In genomic region chr12:115353467-115353866, GRCh38 we compare ENCODE assay signal across 23 cellular contexts.
DNase-seq lines count a peak whose midpoint lies in the region; ATAC-seq, FAIRE-seq and TF ChIP-seq lines count a peak whose summit lies in the region.
"Had no signal": no experiment of that assay in that cellular context is flagged by ENCODE, and none has a peak within 500 bp of the region (broad histone marks: within the 10 kb centered on the region; RNA-seq: fewer than 3 reads in every experiment).

No MANE protein-coding gene starts in this region.

- no peak for ATAC-seq in IMR-90 (ENCODE audit: low read depth)
- no peak for ATAC-seq in GM12878
- no peak for ATAC-seq in GM19328 (IDR thresholded peaks at IDR 0.05; ENCODE audit: unreplicated experiment)

- H3K4me3 ChIP-seq in IMR-90 (ENCODE audit: insufficient read depth, low read depth, low read length) = no peak overlapping the region
- H3K4me3 ChIP-seq in GM12878 = no peak overlapping the region
- no peak overlapping the region for H3K4me3 ChIP-seq in hepatocyte
- no peak overlapping the region for H3K4me3 ChIP-seq in tibial artery
- H3K4me3 ChIP-seq: body of pancreas had no signal

- H3K36me3 ChIP-seq in IMR-90 (ENCODE audit: control insufficient read depth, insufficient read depth, low read length) (no peaks in the 10 kb centered on the region), GM12878 (ENCODE audit: control insufficient read depth in 2 of 2, insufficient read depth in 2 of 2, low read length in 1 of 2) (no peaks in the 10 kb centered on the region), hepatocyte (replicated peaks; ENCODE audit: insufficient read depth, low read depth) (no peaks in the 10 kb centered on the region), tibial artery (no peaks in the 10 kb centered on the region)
- H3K36me3 ChIP-seq: adrenal gland, right atrium auricular region, transverse colon had no signal

- H2BK15ac ChIP-seq in IMR-90 (ENCODE audit: low read depth, low read length) = no peak overlapping the region

- peak overlapping the region; percentile 94 for H2BK5ac ChIP-seq in IMR-90 (ENCODE audit: low read depth, low read length, poor library complexity, severe bottlenecking)

- no peak overlapping the region for H2AK9ac ChIP-seq in IMR-90 (replicated peaks; ENCODE audit: low read depth, low read length, poor library complexity)

- no peaks in the 10 kb centered on the region for H3K9me3 ChIP-seq in IMR-90 (ENCODE audit: control insufficient read depth, insufficient read depth, low read length)
- H3K9me3 ChIP-seq in GM12878 (replicated peaks; ENCODE audit: control insufficient read depth, insufficient read depth, low read length) = no peaks in the 10 kb centered on the region; the same call in 2 of the 3 replicates
- no peaks in the 10 kb centered on the region for H3K9me3 ChIP-seq in hepatocyte (ENCODE audit: low read depth)
- H3K9me3 ChIP-seq in tibial artery = no peaks in the 10 kb centered on the region
- H3K9me3 ChIP-seq: adrenal gland, body of pancreas, Caco-2, right atrium auricular region, transverse colon had no signal

- H4K20me1 ChIP-seq in IMR-90 (ENCODE audit: insufficient read depth, low read length) = no peaks in the 10 kb centered on the region
- no peaks in the 10 kb centered on the region for H4K20me1 ChIP-seq in GM12878 (ENCODE audit: control insufficient read depth, insufficient read depth)
- H4K20me1 ChIP-seq in hepatocyte (ENCODE audit: insufficient read depth, poor library complexity, severe bottlenecking) = no peaks in the 10 kb centered on the region

- POLR2A ChIA-PET in IMR-90 (lab: Charles Lee; ENCODE audit: unreplicated experiment) (interaction anchor here (0.8 kb wide), 1 partner anchor 9 kb away, joined by 3 read pairs; no protein-coding TSS in a partner anchor), GM12878 (lab: Charles Lee) (interaction anchor here (1.7 kb wide), 1 partner anchor 10 kb away, joined by 4 read pairs; no protein-coding TSS in a partner anchor)

- H4K5ac ChIP-seq in IMR-90 (ENCODE audit: low read depth, low read length) = no peak overlapping the region

- CTCF ChIA-PET in IMR-90 (lab: Yijun Ruan, JAX) (no interaction called here), GM12878 (lab: Yijun Ruan, JAX) (interaction anchor here (1.5 kb wide), 1 partner anchor 47 kb away, joined by 3 read pairs; no protein-coding TSS in a partner anchor)

- RAD21 ChIA-PET in GM12878 (lab: Charles Lee; ENCODE audit: unreplicated experiment) = interaction anchor here (1.4 kb wide), 1 partner anchor 13 kb away, joined by 5 read pairs; no protein-coding TSS in a partner anchor

- peaks cover 3% of the 10 kb centered on the region for H3K9me1 ChIP-seq in IMR-90 (ENCODE audit: insufficient read depth, low read length)

- H2AK5ac ChIP-seq in IMR-90 (ENCODE audit: low read depth, low read length) = no peak overlapping the region

- no peaks in the 10 kb centered on the region for H3K9me2 ChIP-seq in hepatocyte (replicated peaks; ENCODE audit: insufficient read depth)

- no peaks in the 10 kb centered on the region for H3K79me1 ChIP-seq in IMR-90 (ENCODE audit: low read depth in 1 of 2, low read length in 2 of 2)

- H3K27me3 ChIP-seq in IMR-90 (ENCODE audit: control insufficient read depth, insufficient read depth, low read length) (no peaks in the 10 kb centered on the region), GM12878 (replicated peaks in 1 of 2; ENCODE audit: control insufficient read depth in 2 of 2, insufficient read depth in 2 of 2, low read length in 1 of 2) (no peaks in the 10 kb centered on the region), hepatocyte (no peaks in the 10 kb centered on the region), tibial artery (no peaks in the 10 kb centered on the region)
- H3K27me3 ChIP-seq: adrenal gland, body of pancreas, right atrium auricular region, transverse colon had no signal

- WGBS in IMR-90 (ENCODE audit: extremely low coverage in 2 of 2, insufficient read length in 1 of 2), 2 experiments = 100% methylated on average over 1 of the region's 1 CpG; no CpG with 5 or more reads in 1 of the 2 experiments
- WGBS in GM12878 (ENCODE audit: insufficient coverage, insufficient replicate concordance, low lambda C conversion rate, missing lambda C conversion rate) = 100% methylated on average over 1 of the region's 1 CpG
- 97% methylated on average over 1 of the region's 1 CpG for WGBS in hepatocyte (ENCODE audit: low lambda C conversion rate, missing lambda C conversion rate)

- no peak for TF ChIP-seq RAD21 in IMR-90 (IDR thresholded peaks at IDR 0.05; ENCODE audit: low read length)
- TF ChIP-seq RAD21 in GM12878 (IDR thresholded peaks at IDR 0.05; ENCODE audit: insufficient read depth, low read depth, low read length) = no peak

- no peak overlapping the region for H3K56ac ChIP-seq in IMR-90 (ENCODE audit: extremely low read depth, insufficient read depth, low read length)

- in situ Hi-C loops in IMR-90 (cut with MboI; ENCODE audit: low sequenced_read_pairs) (no loop called here), GM12878 (cut with MboI) (no loop called here)

- H3K79me2 ChIP-seq in GM12878 (ENCODE audit: control insufficient read depth, insufficient read depth, low read length) (no peaks in the 10 kb centered on the region), hepatocyte (no peaks in the 10 kb centered on the region)

- TF ChIP-seq EP300 in GM12878 (IDR thresholded peaks at IDR 0.05; ENCODE audit: borderline replicate concordance in 1 of 2, control insufficient read depth in 1 of 2, low read depth in 2 of 2, low read length in 2 of 2) = no peak

- SMC1A ChIA-PET in GM12878 (lab: Charles Lee; ENCODE audit: uncharacterized antibody, unreplicated experiment) = interaction anchor here (1.0 to 1.9 kb wide), 7 partner anchors 10 to 104 kb away, joined by 3 to 5 read pairs (median 4); no protein-coding TSS in a partner anchor

- no peak overlapping the region for H2BK20ac ChIP-seq in IMR-90 (ENCODE audit: low read depth, low read length)

- H2AFZ ChIP-seq in IMR-90 (replicated peaks; ENCODE audit: low read length, poor library complexity) = no peak overlapping the region
- H2AFZ ChIP-seq in GM12878 (ENCODE audit: control insufficient read depth, low read depth, low read length) = no peak overlapping the region
- no peak overlapping the region for H2AFZ ChIP-seq in hepatocyte

- TF ChIP-seq CTCF in IMR-90 (conservative IDR thresholded peaks at IDR 0.05; ENCODE audit: low read depth, low read length) (no peak), GM12878 (IDR thresholded peaks at IDR 0.05 in 2 of 3, conservative IDR thresholded peaks at IDR 0.05 in 1 of 3; ENCODE audit: control insufficient read depth in 2 of 3, extremely low read depth in 1 of 3, insufficient read depth in 1 of 3, low read depth in 3 of 3, low read length in 3 of 3) (no peak), hepatocyte (IDR thresholded peaks at IDR 0.05; ENCODE audit: poor library complexity) (no peak), tibial artery (IDR thresholded peaks at IDR 0.05) (no peak)

- no peak overlapping the region for H3K18ac ChIP-seq in IMR-90 (ENCODE audit: low read depth, low read length)

- DNase-seq in IMR-90 (no peak), GM12878 (ENCODE audit: low read depth, low spot score) (no peak), hepatocyte (ENCODE audit: low spot score) (no peak), tibial artery (no peak), NCI-H446 (lab: John Stamatoyannopoulos, UW) (no peak), SK-N-DZ (ENCODE audit: low spot score) (no peak)
- DNase-seq: activated CD4-positive, alpha-beta memory T cell treated with anti-CD3 and anti-CD28 coated beads for 36 hours; activated CD4-positive, alpha-beta T cell treated with anti-CD3 and anti-CD28 coated beads for 1 hour; activated CD8-positive, alpha-beta memory T cell treated with anti-CD3 and anti-CD28 coated beads, Interleukin-2, amount 50 U/mL, for 4 hours; activated naive CD4-positive, alpha-beta T cell treated with anti-CD3 and anti-CD28 coated beads for 36 hours; Caco-2; cerebellar nuclear complex; DMS79; hippocampal formation; NCI-H82; stimulated activated CD4-positive, alpha-beta T cell treated with anti-CD3 and anti-CD28 coated beads, Interleukin-12 subunit alpha, Interleukin-12 subunit beta, amount 100 ng/mL, for 4 hours; stimulated activated CD4-positive, alpha-beta T cell treated with anti-CD3 and anti-CD28 coated beads, Interleukin-4, amount 100 ng/mL, for 1 hour had no signal

- FAIRE-seq in GM12878 (lab: Jason Lieb, UNC) = no peak
- FAIRE-seq: G401.6 had no signal

- H3K27ac ChIP-seq in IMR-90 (ENCODE audit: insufficient read depth, low read length) (no peak overlapping the region), GM12878 (ENCODE audit: control insufficient read depth, insufficient read depth) (no peak overlapping the region), hepatocyte (peak overlapping the region; percentile 88), tibial artery (peak overlapping the region; percentile 70 to 77)

- peaks cover 6% of the 10 kb centered on the region for H3K4me1 ChIP-seq in IMR-90 (ENCODE audit: control insufficient read depth, insufficient read depth, low read length)
- peaks cover 3% of the 10 kb centered on the region; the same call in 1 of the 2 replicates for H3K4me1 ChIP-seq in GM12878 (ENCODE audit: control insufficient read depth, insufficient read depth, low read length)
- H3K4me1 ChIP-seq in hepatocyte (ENCODE audit: insufficient read depth) = no peaks in the 10 kb centered on the region
- peaks cover 0 to 11% (median 6%) of the 10 kb centered on the region in 4 donors for H3K4me1 ChIP-seq in tibial artery
- H3K4me1 ChIP-seq: body of pancreas, Caco-2 had no signal

- no peak overlapping the region for H3K14ac ChIP-seq in IMR-90 (replicated peaks; ENCODE audit: low read depth, low read length)

- H4K91ac ChIP-seq in IMR-90 (ENCODE audit: insufficient read depth, low read depth, low read length) = no peak overlapping the region

- H3K4ac ChIP-seq in IMR-90 (ENCODE audit: low read depth, low read length) = no peak overlapping the region

- BruUV-seq in IMR-90 (replicated peaks; lab: Mats Ljungman, UMichigan) (no TSS peak), GM12878 (replicated peaks; lab: Mats Ljungman, UMichigan) (no TSS peak)

- H2BK120ac ChIP-seq in IMR-90 (ENCODE audit: low read depth, low read length) = no peak overlapping the region

- H3K4me2 ChIP-seq in IMR-90 (ENCODE audit: low read depth, low read length) = no peak overlapping the region
- no peak overlapping the region for H3K4me2 ChIP-seq in GM12878 (ENCODE audit: control insufficient read depth, insufficient read depth)
- H3K4me2 ChIP-seq in hepatocyte = peak overlapping the region; percentile 69

- TF ChIP-seq POLR2A in IMR-90 (IDR thresholded peaks at IDR 0.05; ENCODE audit: low read depth, low read length) (no peak), GM12878 (IDR thresholded peaks at IDR 0.05; ENCODE audit: low read depth, low read length) (no peak)

- H3K9ac ChIP-seq in IMR-90 (ENCODE audit: low read depth, low read length) (no peak overlapping the region), GM12878 (ENCODE audit: control insufficient read depth, insufficient read depth, low read length) (no peak overlapping the region)

- H4K8ac ChIP-seq in IMR-90 (ENCODE audit: low read depth in 2 of 2, low read length in 2 of 2) = no peak overlapping the region

- dilution Hi-C loops in IMR-90 (cut with HindIII; ENCODE audit: low sequenced_read_pairs, unreplicated experiment) = no loop called here

- no peak overlapping the region for H3K23ac ChIP-seq in IMR-90 (ENCODE audit: low read depth, low read length)

- intact Hi-C loops in IMR-90 (cut with micrococcal nuclease) = loop anchor here (10.0 kb wide), 1 partner anchor 439 kb away; no protein-coding TSS in a partner anchor
- intact Hi-C loops in GM12878 (cut with micrococcal nuclease; ENCODE audit: unreplicated experiment) = no loop called here
- intact Hi-C loops in tibial artery (cut with DNase I; ENCODE audit: low total_unique reads) = no loop called here

Comparison
In these comparisons a context has a peak if more than half of its experiments do, and no peak if none do; other contexts are left out.
1. H3K27ac ChIP-seq: peak in hepatocyte (single experiment) and tibial artery (2 of 2); none in IMR-90 (single experiment) and GM12878 (single experiment).